In genomic region chr15:99143230-99143629, GRCh38 we compare ENCODE assay signal across 20 cellular contexts. TPM values are rescaled to one million over a fixed set of nuclear protein-coding genes. Genes with fewer than 3 reads are reported as not detected.
DNase-seq lines count a peak whose midpoint lies in the region; ATAC-seq and TF ChIP-seq lines count a peak whose summit lies in the region.
"Had no signal": no experiment of that assay in that cellular context is flagged by ENCODE, and none has a peak within 500 bp of the region (broad histone marks: within the 10 kb centered on the region; RNA-seq: fewer than 3 reads in every experiment).

No MANE protein-coding gene starts in this region.

- no peaks in the 10 kb centered on the region for H3K4me1 Mint-ChIP-seq in T-helper 2 cell treated with Interferon-gamma antibody and Interleukin-4, amounts not matched to agents 5 μg/mL and 100 μg/mL, for 36 hours (ENCODE audit: low read depth)
- H3K4me1 Mint-ChIP-seq: activated naive CD8-positive, alpha-beta T cell treated with anti-CD3 and anti-CD28 coated beads, Interleukin-2, amount 10 ng/mL, durations not matched to agents 7 days and 5 days had no signal

- no peaks in the 10 kb centered on the region for H3K27me3 Mint-ChIP-seq in T-helper 2 cell treated with Interferon-gamma antibody and Interleukin-4, amounts not matched to agents 5 μg/mL and 100 μg/mL, for 36 hours (ENCODE audit: low read depth)

- WGBS in psoas muscle, 3 donors, result 29 to 48% (median 37%) methylated on average over 3 of the region's 3 CpGs
- 77 to 81% methylated on average over 3 of the region's 3 CpGs for WGBS in lower leg skin, 2 donors

- H3K9ac ChIP-seq in HUES48 (ENCODE audit: low read depth, low read length) (no peak overlapping the region), iPS-20b (ENCODE audit: low read depth, low read length) (peak overlapping the region; percentile 28; the same call in 1 of the 2 replicates)
- H3K9ac ChIP-seq: SK-N-SH had no signal

- no peaks in the 10 kb centered on the region for H3K9me3 Mint-ChIP-seq in T-helper 2 cell treated with Interferon-gamma antibody and Interleukin-4, amounts not matched to agents 5 μg/mL and 100 μg/mL, for 36 hours
- H3K9me3 Mint-ChIP-seq: activated naive CD8-positive, alpha-beta T cell treated with anti-CD3 and anti-CD28 coated beads, Interleukin-2, amount 10 ng/mL, durations not matched to agents 7 days and 5 days; activated T-cell treated with anti-CD3 and anti-CD28 coated beads, Interleukin-2, amount 50 U/mL, for 4 hours had no signal

- no peak for TF ChIP-seq POLR2A in lower leg skin (IDR thresholded peaks at IDR 0.05)

- H3K27ac ChIP-seq in HUES48 (ENCODE audit: low read depth, low read length) (peak overlapping the region; percentile 76), iPS-20b (ENCODE audit: low read length) (no peak overlapping the region), psoas muscle (peak overlapping the region; percentile 76)
- H3K27ac ChIP-seq: uterus had no signal

- H3K27me3 ChIP-seq in HUES48 (ENCODE audit: control insufficient read depth, insufficient read depth, low read length), result no peaks in the 10 kb centered on the region
- no peaks in the 10 kb centered on the region for H3K27me3 ChIP-seq in iPS-20b (ENCODE audit: insufficient read depth, low read length)
- no peaks in the 10 kb centered on the region for H3K27me3 ChIP-seq in psoas muscle (ENCODE audit: insufficient read depth in 3 of 3, low read length in 2 of 3)
- H3K27me3 ChIP-seq: uterus had no signal

- DNase-seq in NCI-H345 treated with DMSO at 0.1 percent for 48 hours (lab: John Stamatoyannopoulos, UW; ENCODE audit: unreplicated experiment) (peak; percentile 34), psoas muscle (no peak), NOMO-1 treated with dmso at 0.1 percent for 144 hours (lab: John Stamatoyannopoulos, UW; ENCODE audit: unreplicated experiment) (no peak), lower leg skin (ENCODE audit: low spot score in 2 of 2) (no peak), putamen (ENCODE audit: low spot score) (no peak)
- DNase-seq in T-helper 2 cell treated with Interferon-gamma antibody and Interleukin-4, amounts not matched to agents 5 μg/mL and 100 μg/mL, for 36 hours (ENCODE audit: low spot score), result no peak
- DNase-seq: activated CD4-positive, alpha-beta T cell treated with anti-CD3 and anti-CD28 coated beads, Interleukin-2, amount 50 U/mL, for 4 hours; activated naive CD8-positive, alpha-beta T cell treated with anti-CD3 and anti-CD28 coated beads, Interleukin-2, amount 10 ng/mL, durations not matched to agents 7 days and 5 days; activated T-cell treated with anti-CD3 and anti-CD28 coated beads, Interleukin-2, amount 50 U/mL, for 4 hours; Calu3; central memory CD4-positive, alpha-beta T cell; GF-D8; NCI-H446 treated with DMSO at 0.1 percent for 48 hours; SK-N-SH; small intestine; stimulated activated naive CD4-positive, alpha-beta T cell treated with Interleukin-2 at 50 U/mL for 16 hours had no signal

- intact Hi-C loops in psoas muscle (cut with DNase I) (loop anchor here in 1 of 2 donors (5.0 kb wide), 1 partner anchor 36 kb away; the partner anchor contains the start of gene SYNM), lower leg skin (cut with DNase I; ENCODE audit: low total_unique reads) (no loop called here)

- H3K4me3 ChIP-seq in HUES48 (ENCODE audit: low read depth, low read length) (no peak overlapping the region), iPS-20b (ENCODE audit: low read length) (peak overlapping the region; percentile 34; the same call in 1 of the 2 replicates), psoas muscle (no peak overlapping the region), lower leg skin (ENCODE audit: low read depth, poor library complexity, severe bottlenecking) (no peak overlapping the region)
- H3K4me3 ChIP-seq: K562, uterus had no signal

- no peak overlapping the region for H3K4me3 Mint-ChIP-seq in T-helper 2 cell treated with Interferon-gamma antibody and Interleukin-4, amounts not matched to agents 5 μg/mL and 100 μg/mL, for 36 hours
- H3K4me3 Mint-ChIP-seq: activated naive CD8-positive, alpha-beta T cell treated with anti-CD3 and anti-CD28 coated beads, Interleukin-2, amount 10 ng/mL, durations not matched to agents 7 days and 5 days; activated T-cell treated with anti-CD3 and anti-CD28 coated beads, Interleukin-2, amount 50 U/mL, for 4 hours had no signal

- no peaks in the 10 kb centered on the region for H3K36me3 Mint-ChIP-seq in T-helper 2 cell treated with Interferon-gamma antibody and Interleukin-4, amounts not matched to agents 5 μg/mL and 100 μg/mL, for 36 hours (ENCODE audit: low read depth)
- H3K36me3 Mint-ChIP-seq: activated naive CD8-positive, alpha-beta T cell treated with anti-CD3 and anti-CD28 coated beads, Interleukin-2, amount 10 ng/mL, durations not matched to agents 7 days and 5 days had no signal

- H3K9me3 ChIP-seq in HUES48 (ENCODE audit: control insufficient read depth, insufficient read depth, low read length) (no peaks in the 10 kb centered on the region), iPS-20b (ENCODE audit: insufficient read depth, low read depth, low read length) (no peaks in the 10 kb centered on the region), psoas muscle (no peaks in the 10 kb centered on the region)
- H3K9me3 ChIP-seq: SK-N-SH, uterus had no signal

- H3K36me3 ChIP-seq in HUES48 (ENCODE audit: control insufficient read depth, insufficient read depth, low read length) (no peaks in the 10 kb centered on the region; the same call in 1 of the 2 replicates), iPS-20b (ENCODE audit: insufficient read depth, low read depth, low read length) (no peaks in the 10 kb centered on the region; the same call in 1 of the 2 replicates), psoas muscle (ENCODE audit: insufficient read depth in 1 of 2, low read depth in 1 of 2) (peaks cover 0 to under 1% of the 10 kb centered on the region in 2 donors)
- H3K36me3 ChIP-seq: uterus had no signal

- no peak for TF ChIP-seq CTCF in psoas muscle (IDR thresholded peaks at IDR 0.05)
- no peak for TF ChIP-seq CTCF in lower leg skin (IDR thresholded peaks at IDR 0.05)

- ATAC-seq in psoas muscle, result no peak
- ATAC-seq: activated T-cell treated with anti-CD3 and anti-CD28 coated beads, Interleukin-2, amount 50 U/mL, for 4 hours; K562 had no signal

- peaks cover 43% of the 10 kb centered on the region for H3K4me1 ChIP-seq in HUES48 (ENCODE audit: control insufficient read depth, insufficient read depth, low read length)
- H3K4me1 ChIP-seq in iPS-20b (ENCODE audit: insufficient read depth, low read length), result peaks cover 31% of the 10 kb centered on the region
- peaks cover 33% of the 10 kb centered on the region for H3K4me1 ChIP-seq in psoas muscle

- no peak overlapping the region for H3K27ac Mint-ChIP-seq in T-helper 2 cell treated with Interferon-gamma antibody and Interleukin-4, amounts not matched to agents 5 μg/mL and 100 μg/mL, for 36 hours
- H3K27ac Mint-ChIP-seq: activated naive CD8-positive, alpha-beta T cell treated with anti-CD3 and anti-CD28 coated beads, Interleukin-2, amount 10 ng/mL, durations not matched to agents 7 days and 5 days had no signal

RNA-seq across cellular contexts. Expression of gene SYNM, which starts 38.4 kb away (rescaled TPM):
- total RNA-seq in psoas muscle (100 to 1,000 TPM; 288 to 380 (median 349) TPM), lower leg skin (10 to 100 TPM in 2 of 4 donors, 1 to 10 TPM in 2; 4.7 to 32.8 (median 10.7) TPM)
- polyA plus RNA-seq in psoas muscle, result 100 to 1,000 TPM in 2 of 3 donors, 10 to 100 TPM in 1; 77.5 to 291 (median 121) TPM

Comparison
In these comparisons a context has a peak if more than half of its experiments do, and no peak if none do; other contexts are left out.
1. RNA of gene SYNM, which starts 38.4 kb away (total RNA-seq): 288 to 380 TPM in psoas muscle; 4.7 to 32.8 TPM in lower leg skin; every median in the first group is over 4 times any median in the second.